Comparison of ENCODE assay signal across 1 cellular context in genomic region chr6:36075656-36076055, GRCh38.
TF ChIP-seq lines count a peak whose summit lies in the region.

No MANE protein-coding gene starts in this region.

TF ChIP-seq in K562, 482 proteins besides CTCF, POLR2A, EP300 and RAD21:
- TF ChIP-seq CREB3L1 (IDR thresholded peaks at IDR 0.05; ENCODE audit: borderline replicate concordance, low read depth) (peak; percentile 56), ATF7 (IDR thresholded peaks at IDR 0.05) (0 out of 2 replicates have a peak, but pooled peaks have one; percentile 17), ATF3 (IDR thresholded peaks at IDR 0.05) (peak; percentile 69), ATF3 (CRISPR knock-in tag; conservative IDR thresholded peaks at IDR 0.05) (no peak), ARID2 (IDR thresholded peaks at IDR 0.05) (0 out of 2 replicates have a peak, but pooled peaks have one; percentile 8), ZBTB33 (CRISPR knock-in tag; IDR thresholded peaks at IDR 0.05) (no peak), GABPB1 (CRISPR knock-in tag; IDR thresholded peaks at IDR 0.05) (no peak), CEBPG (CRISPR knock-in tag; IDR thresholded peaks at IDR 0.05) (peak; percentile 72; the same call in 1 of the 2 replicates), CEBPG (tag; conservative IDR thresholded peaks at IDR 0.05 in 1 of 2, IDR thresholded peaks at IDR 0.05 in 1 of 2) (peak in 1 of 2 experiments; percentile 48; a peak in 1 of 4 replicates), HDAC1 (IDR thresholded peaks at IDR 0.05) (0 out of 4 replicates have a peak, but pooled peaks of 1 of the 2 experiments have one; percentile 31), SMC3 (conservative IDR thresholded peaks at IDR 0.05; ENCODE audit: insufficient read depth, low read depth, low read length) (0 out of 2 replicates have a peak, but pooled peaks have one; percentile 12), ELF4 (CRISPR knock-in tag; IDR thresholded peaks at IDR 0.05) (no peak), PKNOX1 (IDR thresholded peaks at IDR 0.05) (peak; percentile 64), ZFX (CRISPR knock-in tag; IDR thresholded peaks at IDR 0.05) (0 out of 2 replicates have a peak, but pooled peaks have one; percentile 10), MEIS2 (IDR thresholded peaks at IDR 0.05; ENCODE audit: partially characterized antibody) (peak; percentile 11), TAF7 (tag; IDR thresholded peaks at IDR 0.05) (no peak), MTA3 (IDR thresholded peaks at IDR 0.05; ENCODE audit: borderline replicate concordance) (0 out of 2 replicates have a peak, but pooled peaks have one; percentile 13), PRDM10 (IDR thresholded peaks at IDR 0.05; ENCODE audit: partially characterized antibody) (peak; percentile 47), CREM (IDR thresholded peaks at IDR 0.05; ENCODE audit: low read depth) (peak; percentile 51; the same call in 1 of the 2 replicates), ZNF644 (tag; IDR thresholded peaks at IDR 0.05; ENCODE audit: low read depth) (no peak), HLTF (IDR thresholded peaks at IDR 0.05) (0 out of 2 replicates have a peak, but pooled peaks have one; percentile 51), CEBPB (tag; IDR thresholded peaks at IDR 0.05) (peak; percentile 66)
